2 cellular contexts compared by ENCODE assay signal in the genomic region with DNA sequence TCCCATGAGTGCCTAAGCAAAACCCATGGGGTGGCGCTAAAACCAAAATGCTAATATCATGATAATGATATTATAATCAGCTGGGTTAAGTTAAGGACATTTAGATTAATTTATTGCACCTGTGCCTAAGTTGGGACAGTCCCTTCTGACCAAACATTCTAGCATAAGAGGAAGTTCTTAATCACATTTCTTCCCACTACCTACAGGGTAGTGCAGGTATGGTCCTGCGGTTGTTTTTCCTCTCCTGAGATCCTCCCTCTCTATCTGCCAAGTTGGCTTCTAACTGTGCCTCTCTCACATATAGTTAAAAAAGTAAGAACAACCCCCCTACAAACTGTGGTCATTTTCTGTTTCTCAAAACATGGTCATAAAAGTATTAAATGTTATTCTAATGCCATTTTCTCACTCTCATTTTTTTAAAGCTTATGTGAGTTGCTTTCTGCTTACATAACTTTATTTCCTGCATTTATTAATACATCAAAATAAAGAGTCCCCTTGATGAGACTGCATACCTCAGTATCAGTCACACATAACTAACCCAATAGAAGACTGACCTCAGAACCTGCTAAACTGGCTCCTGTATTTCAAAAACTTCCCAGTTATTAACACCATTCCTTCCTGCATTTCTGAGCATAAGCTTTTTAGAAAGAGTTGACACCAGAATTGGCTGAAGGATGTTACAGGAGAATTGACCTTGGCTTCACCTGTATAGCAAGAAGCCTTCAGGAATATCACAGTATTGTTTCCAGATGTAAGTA.
TF ChIP-seq lines count a peak whose summit lies in the region.

No MANE protein-coding gene starts in this region.

TF ChIP-seq in WTC11, 78 proteins besides CTCF, POLR2A, EP300 and RAD21 (continues in another document):
- TF ChIP-seq ZNF396 (CRISPR knock-in tag; IDR thresholded peaks at IDR 0.05; ENCODE audit: borderline replicate concordance) (no peak), STAT6 (CRISPR knock-in tag; conservative IDR thresholded peaks at IDR 0.05; ENCODE audit: low read depth) (no peak), NFYB (CRISPR knock-in tag; conservative IDR thresholded peaks at IDR 0.05; ENCODE audit: low read depth) (no peak), NR3C1 (CRISPR knock-in tag; conservative IDR thresholded peaks at IDR 0.05; ENCODE audit: low read depth) (no peak), MXD4 (CRISPR knock-in tag; IDR thresholded peaks at IDR 0.05; ENCODE audit: borderline replicate concordance) (no peak), ZNF416 (CRISPR knock-in tag; IDR thresholded peaks at IDR 0.05) (no peak), KAT7 (CRISPR knock-in tag; IDR thresholded peaks at IDR 0.05; ENCODE audit: borderline replicate concordance) (no peak), PREB (CRISPR knock-in tag; IDR thresholded peaks at IDR 0.05; ENCODE audit: borderline replicate concordance) (no peak), NFE2L1 (CRISPR knock-in tag; IDR thresholded peaks at IDR 0.05) (no peak), ZSCAN18 (CRISPR knock-in tag; IDR thresholded peaks at IDR 0.05) (no peak), TEAD4 (CRISPR knock-in tag; IDR thresholded peaks at IDR 0.05) (no peak), ZBTB43 (CRISPR knock-in tag; IDR thresholded peaks at IDR 0.05) (no peak), USF2 (CRISPR knock-in tag; IDR thresholded peaks at IDR 0.05) (no peak), GRHL2 (CRISPR knock-in tag; IDR thresholded peaks at IDR 0.05; ENCODE audit: insufficient replicate concordance, severe bottlenecking) (no peak), ZNF138 (CRISPR knock-in tag; conservative IDR thresholded peaks at IDR 0.05) (no peak), MLX (CRISPR knock-in tag; IDR thresholded peaks at IDR 0.05) (no peak)

TF ChIP-seq in SK-N-SH treated with all-trans-retinoic acid at 6 μM for 48 hours, 23 proteins besides CTCF, POLR2A, EP300 and RAD21:
- TF ChIP-seq ZFP3 (CRISPR knock-in tag; IDR thresholded peaks at IDR 0.05), result no peak
- TF ChIP-seq ZNF565 (CRISPR knock-in tag; conservative IDR thresholded peaks at IDR 0.05; ENCODE audit: low read depth), result no peak
- TF ChIP-seq CSDC2 (CRISPR knock-in tag; IDR thresholded peaks at IDR 0.05), result no peak
- no peak for TF ChIP-seq OSR1 (CRISPR knock-in tag; IDR thresholded peaks at IDR 0.05)
- TF ChIP-seq ZC3H10 (CRISPR knock-in tag; IDR thresholded peaks at IDR 0.05), result no peak
- TF ChIP-seq CSRNP3 (CRISPR knock-in tag; IDR thresholded peaks at IDR 0.05), result no peak
- TF ChIP-seq, protein P1, sequence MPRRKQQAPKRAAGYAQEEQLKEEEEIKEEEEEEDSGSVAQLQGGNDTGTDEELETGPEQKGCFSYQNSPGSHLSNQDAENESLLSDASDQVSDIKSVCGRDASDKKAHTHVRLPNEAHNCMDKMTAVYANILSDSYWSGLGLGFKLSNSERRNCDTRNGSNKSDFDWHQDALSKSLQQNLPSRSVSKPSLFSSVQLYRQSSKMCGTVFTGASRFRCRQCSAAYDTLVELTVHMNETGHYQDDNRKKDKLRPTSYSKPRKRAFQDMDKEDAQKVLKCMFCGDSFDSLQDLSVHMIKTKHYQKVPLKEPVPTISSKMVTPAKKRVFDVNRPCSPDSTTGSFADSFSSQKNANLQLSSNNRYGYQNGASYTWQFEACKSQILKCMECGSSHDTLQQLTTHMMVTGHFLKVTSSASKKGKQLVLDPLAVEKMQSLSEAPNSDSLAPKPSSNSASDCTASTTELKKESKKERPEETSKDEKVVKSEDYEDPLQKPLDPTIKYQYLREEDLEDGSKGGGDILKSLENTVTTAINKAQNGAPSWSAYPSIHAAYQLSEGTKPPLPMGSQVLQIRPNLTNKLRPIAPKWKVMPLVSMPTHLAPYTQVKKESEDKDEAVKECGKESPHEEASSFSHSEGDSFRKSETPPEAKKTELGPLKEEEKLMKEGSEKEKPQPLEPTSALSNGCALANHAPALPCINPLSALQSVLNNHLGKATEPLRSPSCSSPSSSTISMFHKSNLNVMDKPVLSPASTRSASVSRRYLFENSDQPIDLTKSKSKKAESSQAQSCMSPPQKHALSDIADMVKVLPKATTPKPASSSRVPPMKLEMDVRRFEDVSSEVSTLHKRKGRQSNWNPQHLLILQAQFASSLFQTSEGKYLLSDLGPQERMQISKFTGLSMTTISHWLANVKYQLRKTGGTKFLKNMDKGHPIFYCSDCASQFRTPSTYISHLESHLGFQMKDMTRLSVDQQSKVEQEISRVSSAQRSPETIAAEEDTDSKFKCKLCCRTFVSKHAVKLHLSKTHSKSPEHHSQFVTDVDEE (CRISPR knock-in tag; IDR thresholded peaks at IDR 0.05), result no peak
- no peak for TF ChIP-seq ISL1 (CRISPR knock-in tag; IDR thresholded peaks at IDR 0.05)
- no peak for TF ChIP-seq GLIS3 (CRISPR knock-in tag; IDR thresholded peaks at IDR 0.05)
- TF ChIP-seq TOX (CRISPR knock-in tag; IDR thresholded peaks at IDR 0.05; ENCODE audit: borderline replicate concordance), result no peak
- no peak for TF ChIP-seq SNAI2 (CRISPR knock-in tag; IDR thresholded peaks at IDR 0.05)
- no peak for TF ChIP-seq ZFP30 (CRISPR knock-in tag; IDR thresholded peaks at IDR 0.05)
- TF ChIP-seq RARB (CRISPR knock-in tag; IDR thresholded peaks at IDR 0.05), result no peak
- TF ChIP-seq ZNF8 (CRISPR knock-in tag; IDR thresholded peaks at IDR 0.05), result no peak
- no peak for TF ChIP-seq BACH2 (CRISPR knock-in tag; IDR thresholded peaks at IDR 0.05; ENCODE audit: borderline replicate concordance)
- no peak for TF ChIP-seq ARNTL (CRISPR knock-in tag; IDR thresholded peaks at IDR 0.05; ENCODE audit: borderline replicate concordance, low read depth)
- TF ChIP-seq ZNF70 (CRISPR knock-in tag; IDR thresholded peaks at IDR 0.05), result no peak
- no peak for TF ChIP-seq TCF4 (CRISPR knock-in tag; IDR thresholded peaks at IDR 0.05; ENCODE audit: borderline replicate concordance)
- TF ChIP-seq, protein P2, sequence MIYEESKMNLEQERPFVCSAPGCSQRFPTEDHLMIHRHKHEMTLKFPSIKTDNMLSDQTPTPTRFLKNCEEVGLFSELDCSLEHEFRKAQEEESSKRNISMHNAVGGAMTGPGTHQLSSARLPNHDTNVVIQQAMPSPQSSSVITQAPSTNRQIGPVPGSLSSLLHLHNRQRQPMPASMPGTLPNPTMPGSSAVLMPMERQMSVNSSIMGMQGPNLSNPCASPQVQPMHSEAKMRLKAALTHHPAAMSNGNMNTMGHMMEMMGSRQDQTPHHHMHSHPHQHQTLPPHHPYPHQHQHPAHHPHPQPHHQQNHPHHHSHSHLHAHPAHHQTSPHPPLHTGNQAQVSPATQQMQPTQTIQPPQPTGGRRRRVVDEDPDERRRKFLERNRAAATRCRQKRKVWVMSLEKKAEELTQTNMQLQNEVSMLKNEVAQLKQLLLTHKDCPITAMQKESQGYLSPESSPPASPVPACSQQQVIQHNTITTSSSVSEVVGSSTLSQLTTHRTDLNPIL (CRISPR knock-in tag; IDR thresholded peaks at IDR 0.05; ENCODE audit: low read depth), result no peak
